In genomic region chr12:51234533-51234932, GRCh38 we compare ENCODE assay signal across 18 cellular contexts. TPM values are rescaled to one million over a fixed set of nuclear protein-coding genes. Genes with fewer than 3 reads are reported as not detected.
DNase-seq lines count a peak whose midpoint lies in the region; ATAC-seq and TF ChIP-seq lines count a peak whose summit lies in the region.
"Had no signal": no experiment of that assay in that cellular context is flagged by ENCODE, and none has a peak within 500 bp of the region (broad histone marks: within the 10 kb centered on the region; RNA-seq: fewer than 3 reads in every experiment).

No MANE protein-coding gene starts in this region.

- no peak overlapping the region for H3K4me2 ChIP-seq in SK-N-SH
- H3K4me2 ChIP-seq: BLaER1 had no signal

- H3K36me3 ChIP-seq in SK-N-SH (replicated peaks in 1 of 2; ENCODE audit: control insufficient read depth in 1 of 2, insufficient read depth in 2 of 2, low read length in 1 of 2) = no peaks in the 10 kb centered on the region
- H3K36me3 ChIP-seq: BLaER1 had no signal

- peak overlapping the region; percentile 9 for H3K27ac Mint-ChIP-seq in activated T-helper 17 cell treated with anti-CD3 and anti-CD28 coated beads, Interleukin-2, amount 50 U/mL, for 72 hours
- H3K27ac Mint-ChIP-seq: B cell; CD4-positive, CD25-positive, alpha-beta regulatory T cell; CD8-positive, alpha-beta T cell had no signal

- no peaks in the 10 kb centered on the region for H3F3A ChIP-seq in SK-N-SH (replicated peaks; ENCODE audit: insufficient read depth)

- CTCF ChIA-PET in SK-N-SH (lab: Yijun Ruan, JAX) = interaction anchor here (0.7 to 1.0 kb wide), 2 partner anchors 18 to 111 kb away, joined by 3 to 5 read pairs; no protein-coding TSS in a partner anchor

- no peaks in the 10 kb centered on the region for H3K9me3 Mint-ChIP-seq in activated T-helper 17 cell treated with anti-CD3 and anti-CD28 coated beads, Interleukin-2, amount 50 U/mL, for 72 hours
- H3K9me3 Mint-ChIP-seq: CD4-positive, CD25-positive, alpha-beta regulatory T cell; CD8-positive, alpha-beta T cell; H9 had no signal

- TF ChIP-seq RAD21 in SK-N-SH (IDR thresholded peaks at IDR 0.05; ENCODE audit: low read length) = no peak

- ATAC-seq in SK-N-SH treated with all-trans-retinoic acid at 6 μM for 48 hours (no peak), GM21723 (IDR thresholded peaks at IDR 0.05; ENCODE audit: unreplicated experiment) (no peak)
- no peak for ATAC-seq in activated T-helper 17 cell treated with anti-CD3 and anti-CD28 coated beads, Interleukin-2, amount 50 U/mL, for 72 hours (replicated peaks)
- ATAC-seq: CD8-positive, alpha-beta T cell; HCT116 had no signal

- no peak overlapping the region for H3K9ac ChIP-seq in SK-N-SH
- H3K9ac ChIP-seq: BLaER1, GM23248 had no signal

- H3K4me3 ChIP-seq in SK-N-SH (ENCODE audit: low read depth in 2 of 2, low read length in 1 of 2) = no peak overlapping the region
- H3K4me3 ChIP-seq: BLaER1, GM23248 had no signal

- no peaks in the 10 kb centered on the region for H3K27me3 ChIP-seq in SK-N-SH (ENCODE audit: insufficient read depth)
- H3K27me3 ChIP-seq: BLaER1 had no signal

- H3K79me2 ChIP-seq in SK-N-SH (ENCODE audit: insufficient read depth) = peaks cover 7% of the 10 kb centered on the region

- no peak overlapping the region for H3K4me3 Mint-ChIP-seq in activated T-helper 17 cell treated with anti-CD3 and anti-CD28 coated beads, Interleukin-2, amount 50 U/mL, for 72 hours
- H3K4me3 Mint-ChIP-seq: B cell; CD8-positive, alpha-beta T cell; H9 had no signal

- H3K9me3 ChIP-seq in SK-N-SH = no peaks in the 10 kb centered on the region
- H3K9me3 ChIP-seq: BLaER1, Caco-2 had no signal

- no peak for TF ChIP-seq POLR2A in erythroblast (IDR thresholded peaks at IDR 0.05; ENCODE audit: low read length)

- H3K27ac ChIP-seq in SK-N-SH (ENCODE audit: low read depth in 2 of 2, low read length in 1 of 2) = no peak overlapping the region
- H3K27ac ChIP-seq: BLaER1, C4-2B, GM23248 had no signal

- 42% methylated on average over 5 of the region's 5 CpGs for WGBS in SK-N-SH (ENCODE audit: low lambda C conversion rate)

- H3K4me1 Mint-ChIP-seq in activated T-helper 17 cell treated with anti-CD3 and anti-CD28 coated beads, Interleukin-2, amount 50 U/mL, for 72 hours = peaks cover 6% of the 10 kb centered on the region

- no peaks in the 10 kb centered on the region for H3K9me2 ChIP-seq in SK-N-SH

- DNase-seq in SK-N-SH = peak; percentile 52
- DNase-seq in erythroblast (lab: John Stamatoyannopoulos, UW) = peak; percentile 30 to 70
- no peak for DNase-seq in GM13976 (ENCODE audit: low spot score)
- DNase-seq: Caco-2; CD4-positive, CD25-positive, alpha-beta regulatory T cell; CD8-positive, alpha-beta T cell; DMS53; DMS79 treated with DMSO at 0.1 percent for 48 hours; GF-D8; GM23248; H9 had no signal

- no peaks in the 10 kb centered on the region for H4K20me1 ChIP-seq in SK-N-SH (ENCODE audit: insufficient read depth)

- no peak for TF ChIP-seq CTCF in SK-N-SH (IDR thresholded peaks at IDR 0.05)
- TF ChIP-seq CTCF in GM13976 (IDR thresholded peaks at IDR 0.05; ENCODE audit: borderline replicate concordance, control extremely low read depth, extremely low read depth, insufficient read depth, missing control alignments) = no peak

- peaks cover 17% of the 10 kb centered on the region for H3K36me3 Mint-ChIP-seq in activated T-helper 17 cell treated with anti-CD3 and anti-CD28 coated beads, Interleukin-2, amount 50 U/mL, for 72 hours (ENCODE audit: low read depth)
- H3K36me3 Mint-ChIP-seq: CD4-positive, CD25-positive, alpha-beta regulatory T cell had no signal

- no peaks in the 10 kb centered on the region for H3K27me3 Mint-ChIP-seq in activated T-helper 17 cell treated with anti-CD3 and anti-CD28 coated beads, Interleukin-2, amount 50 U/mL, for 72 hours
- H3K27me3 Mint-ChIP-seq: B cell had no signal

- POLR2A ChIA-PET in SK-N-SH (lab: Yijun Ruan, JAX) = no interaction called here

- peaks cover 0 to 4% of the 10 kb centered on the region in 2 experiments; a peak in 1 of 4 replicates for H3K4me1 ChIP-seq in SK-N-SH (ENCODE audit: control insufficient read depth in 1 of 2, insufficient read depth in 2 of 2, low read depth in 1 of 2, low read length in 1 of 2)
- H3K4me1 ChIP-seq: Caco-2 had no signal

- peak in 1 of 2 experiments; percentile 23; a peak in 1 of 4 replicates for TF ChIP-seq EP300 in SK-N-SH (IDR thresholded peaks at IDR 0.05; ENCODE audit: borderline replicate concordance in 1 of 2, low read depth in 1 of 2, low read length in 1 of 2)

- in situ Hi-C loops in GM13976 (cut with MboI; ENCODE audit: low sequenced_read_pairs, unreplicated experiment) = no loop called here

- H2AFZ ChIP-seq in SK-N-SH (ENCODE audit: low read depth) = no peak overlapping the region
- H2AFZ ChIP-seq: GM23248 had no signal

TF ChIP-seq in SK-N-SH, 30 proteins besides CTCF, POLR2A, EP300 and RAD21 (continues in another document):
- no peak for TF ChIP-seq ELF1 (IDR thresholded peaks at IDR 0.05)
- TF ChIP-seq, protein P1, sequence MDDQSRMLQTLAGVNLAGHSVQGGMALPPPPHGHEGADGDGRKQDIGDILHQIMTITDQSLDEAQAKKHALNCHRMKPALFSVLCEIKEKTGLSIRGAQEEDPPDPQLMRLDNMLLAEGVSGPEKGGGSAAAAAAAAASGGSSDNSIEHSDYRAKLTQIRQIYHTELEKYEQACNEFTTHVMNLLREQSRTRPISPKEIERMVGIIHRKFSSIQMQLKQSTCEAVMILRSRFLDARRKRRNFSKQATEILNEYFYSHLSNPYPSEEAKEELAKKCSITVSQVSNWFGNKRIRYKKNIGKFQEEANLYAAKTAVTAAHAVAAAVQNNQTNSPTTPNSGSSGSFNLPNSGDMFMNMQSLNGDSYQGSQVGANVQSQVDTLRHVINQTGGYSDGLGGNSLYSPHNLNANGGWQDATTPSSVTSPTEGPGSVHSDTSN (IDR thresholded peaks at IDR 0.05) = no peak
- TF ChIP-seq FOXJ3 (CRISPR knock-in tag; IDR thresholded peaks at IDR 0.05) = no peak
- TF ChIP-seq SIN3A (IDR thresholded peaks at IDR 0.05; ENCODE audit: borderline replicate concordance, low read depth, low read length) = no peak
- TF ChIP-seq MEF2A (IDR thresholded peaks at IDR 0.05; ENCODE audit: borderline replicate concordance, low read depth) = no peak
- no peak for TF ChIP-seq TCF12 (IDR thresholded peaks at IDR 0.05)
- no peak for TF ChIP-seq RFX5 (IDR thresholded peaks at IDR 0.05; ENCODE audit: low read length)
- TF ChIP-seq MXI1 (IDR thresholded peaks at IDR 0.05; ENCODE audit: low read depth, low read length) = no peak
- peak; percentile 88 for TF ChIP-seq GATA2 (CRISPR knock-in tag; IDR thresholded peaks at IDR 0.05)
- TF ChIP-seq, protein P2, sequence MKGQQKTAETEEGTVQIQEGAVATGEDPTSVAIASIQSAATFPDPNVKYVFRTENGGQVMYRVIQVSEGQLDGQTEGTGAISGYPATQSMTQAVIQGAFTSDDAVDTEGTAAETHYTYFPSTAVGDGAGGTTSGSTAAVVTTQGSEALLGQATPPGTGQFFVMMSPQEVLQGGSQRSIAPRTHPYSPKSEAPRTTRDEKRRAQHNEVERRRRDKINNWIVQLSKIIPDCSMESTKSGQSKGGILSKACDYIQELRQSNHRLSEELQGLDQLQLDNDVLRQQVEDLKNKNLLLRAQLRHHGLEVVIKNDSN (IDR thresholded peaks at IDR 0.05; ENCODE audit: borderline replicate concordance, low read depth) = no peak

TF ChIP-seq in SK-N-SH treated with all-trans-retinoic acid at 6 μM for 48 hours, 23 proteins besides CTCF, POLR2A, EP300 and RAD21 (continues in another document):
- TF ChIP-seq ESRRG (CRISPR knock-in tag; IDR thresholded peaks at IDR 0.05) (no peak), CSDC2 (CRISPR knock-in tag; IDR thresholded peaks at IDR 0.05) (no peak), ARNTL (CRISPR knock-in tag; IDR thresholded peaks at IDR 0.05; ENCODE audit: borderline replicate concordance, low read depth) (no peak), CSRNP3 (CRISPR knock-in tag; IDR thresholded peaks at IDR 0.05) (no peak), ZNF565 (CRISPR knock-in tag; conservative IDR thresholded peaks at IDR 0.05; ENCODE audit: low read depth) (no peak), ZNF70 (CRISPR knock-in tag; IDR thresholded peaks at IDR 0.05) (no peak), TCF4 (CRISPR knock-in tag; IDR thresholded peaks at IDR 0.05; ENCODE audit: borderline replicate concordance) (no peak), ISL1 (CRISPR knock-in tag; IDR thresholded peaks at IDR 0.05) (no peak), SNAI2 (CRISPR knock-in tag; IDR thresholded peaks at IDR 0.05) (no peak), ZFP30 (CRISPR knock-in tag; IDR thresholded peaks at IDR 0.05) (no peak)

RNA-seq across cellular contexts. Expression of gene DAZAP2, which starts 4.1 kb away (rescaled TPM):
- 274 and 325 TPM in 2 replicates for polyA plus RNA-seq in SK-N-SH (2012; rRNA removed)
- polyA plus RNA-seq in SK-N-SH (2012; cell fraction: cytosol; rRNA removed) = 232 and 238 TPM in 2 replicates
- polyA plus RNA-seq in SK-N-SH (2012; cell fraction: nucleus; rRNA removed) = 109 and 235 TPM in 2 replicates
- 100 to 1,000 TPM; 110 to 124 TPM for total RNA-seq in activated T-helper 17 cell treated with anti-CD3 and anti-CD28 coated beads, Interleukin-2, amount 50 U/mL, for 72 hours

RNA-seq across cellular contexts. Expression of gene POU6F1, which starts 16.7 kb away (rescaled TPM):
- 1.9 TPM in 2 replicates for polyA plus RNA-seq in SK-N-SH (2012; rRNA removed)
- 1.2 and 1.9 TPM in 2 replicates for polyA plus RNA-seq in SK-N-SH (2012; cell fraction: cytosol; rRNA removed)
- 9.6 and 14.7 TPM in 2 replicates for polyA plus RNA-seq in SK-N-SH (2012; cell fraction: nucleus; rRNA removed)
- 10 to 100 TPM in 1 of 2 donors, 1 to 10 TPM in 1; 6.9 to 25.2 TPM for total RNA-seq in activated T-helper 17 cell treated with anti-CD3 and anti-CD28 coated beads, Interleukin-2, amount 50 U/mL, for 72 hours

RNA-seq across cellular contexts. Expression of gene SMAGP, which starts 35.7 kb away (rescaled TPM):
- 22.6 and 26.3 TPM in 2 replicates for polyA plus RNA-seq in SK-N-SH (2012; rRNA removed)
- polyA plus RNA-seq in SK-N-SH (2012; cell fraction: cytosol; rRNA removed) = 25.2 and 26.0 TPM in 2 replicates
- polyA plus RNA-seq in SK-N-SH (2012; cell fraction: nucleus; rRNA removed) = 13.6 and 15.1 TPM in 2 replicates
- under 1 TPM; 0.13 to 0.50 TPM for total RNA-seq in activated T-helper 17 cell treated with anti-CD3 and anti-CD28 coated beads, Interleukin-2, amount 50 U/mL, for 72 hours
